In genomic region chr19:39083983-39084731, GRCh38 we compare ENCODE assay signal across 8 cellular contexts. TPM values are rescaled to one million over a fixed set of nuclear protein-coding genes. Genes with fewer than 3 reads are reported as not detected.
DNase-seq lines count a peak whose midpoint lies in the region; ATAC-seq and TF ChIP-seq lines count a peak whose summit lies in the region.

Gene ACP7 (plus strand): TSS chr19:39084368. CDS start chr19:39085270, 902 bp downstream.

- H3K36me3 ChIP-seq in CD8-positive, alpha-beta memory T cell (ENCODE audit: insufficient read depth, low read length) = no peaks in the 10 kb centered on the region
- H3K36me3 ChIP-seq in ectodermal cell (ENCODE audit: control insufficient read depth, insufficient read depth, low read length) (no peaks in the 10 kb centered on the region), neural progenitor cell (no peaks in the 10 kb centered on the region)

- H3K4me2 ChIP-seq in neural progenitor cell = peak within 1 kb of the TSS; percentile 79

- CTCF ChIA-PET in CD8-positive, alpha-beta memory T cell (lab: Charles Lee) = interaction anchor here (0.9 kb wide), 1 partner anchor 26 kb away, joined by 3 read pairs; no protein-coding TSS in a partner anchor

- H3K4me3 ChIP-seq in CD8-positive, alpha-beta memory T cell (ENCODE audit: low read length) = peak within 1 kb of the TSS; percentile 51
- H3K4me3 ChIP-seq in ectodermal cell (ENCODE audit: insufficient read depth, low read depth, low read length) (peak within 1 kb of the TSS; percentile 27), neural progenitor cell (peak within 1 kb of the TSS; percentile 46)

- H3K4me1 Mint-ChIP-seq in CD8-positive, alpha-beta memory T cell = peaks cover 16 to 23% (median 17%) of the 10 kb centered on the region in 3 donors
- peaks cover 11% of the 10 kb centered on the region for H3K4me1 Mint-ChIP-seq in activated CD4-positive, alpha-beta T cell treated with anti-CD3 and anti-CD28 coated beads, Interleukin-2, amount 10 ng/mL, durations not matched to agents 24 days and 14 days
- no peaks in the 10 kb centered on the region for H3K4me1 Mint-ChIP-seq in neural progenitor cell

- peak within 1 kb of the TSS; percentile 87 for H2AFZ ChIP-seq in neural progenitor cell (replicated peaks)

- TF ChIP-seq CTCF in neural progenitor cell (IDR thresholded peaks at IDR 0.05) (no peak), GM20000 (IDR thresholded peaks at IDR 0.05; ENCODE audit: extremely low read depth, missing control alignments) (no peak)

- peak within 1 kb of the TSS; percentile 22 to 91 (median 80) for H3K27ac Mint-ChIP-seq in CD8-positive, alpha-beta memory T cell
- H3K27ac Mint-ChIP-seq in activated CD4-positive, alpha-beta T cell treated with anti-CD3 and anti-CD28 coated beads, Interleukin-2, amount 10 ng/mL, durations not matched to agents 24 days and 14 days = no peak within 1 kb of the TSS
- no peak within 1 kb of the TSS for H3K27ac Mint-ChIP-seq in neural progenitor cell

- WGBS in ectodermal cell, 2 experiments = 4 to 5% methylated on average over 54 of the region's 54 CpGs

- H3K27me3 ChIP-seq in CD8-positive, alpha-beta memory T cell (ENCODE audit: insufficient read depth, low read length, poor library complexity, severe bottlenecking) = peaks cover 24% of the 10 kb centered on the region
- H3K27me3 ChIP-seq in ectodermal cell (ENCODE audit: control insufficient read depth, insufficient read depth, low read length, poor library complexity, severe bottlenecking) (peaks cover 55% of the 10 kb centered on the region), neural progenitor cell (peaks cover 90% of the 10 kb centered on the region)

- no peaks in the 10 kb centered on the region for H3K36me3 Mint-ChIP-seq in CD8-positive, alpha-beta memory T cell
- no peaks in the 10 kb centered on the region for H3K36me3 Mint-ChIP-seq in activated CD4-positive, alpha-beta T cell treated with anti-CD3 and anti-CD28 coated beads, Interleukin-2, amount 10 ng/mL, durations not matched to agents 24 days and 14 days (ENCODE audit: low read depth)
- no peaks in the 10 kb centered on the region for H3K36me3 Mint-ChIP-seq in neural progenitor cell

- H4K20me1 ChIP-seq in neural progenitor cell (ENCODE audit: low read depth) = peaks cover 2% of the 10 kb centered on the region

- no peak for ATAC-seq in HG02852 (IDR thresholded peaks at IDR 0.05; ENCODE audit: unreplicated experiment)

- H3K27me3 Mint-ChIP-seq in CD8-positive, alpha-beta memory T cell = peaks cover 23 to 52% of the 10 kb centered on the region in 2 donors
- peaks cover 53% of the 10 kb centered on the region for H3K27me3 Mint-ChIP-seq in activated CD4-positive, alpha-beta T cell treated with anti-CD3 and anti-CD28 coated beads, Interleukin-2, amount 10 ng/mL, durations not matched to agents 24 days and 14 days
- H3K27me3 Mint-ChIP-seq in neural progenitor cell (ENCODE audit: insufficient read depth, low read depth) = peaks cover 46% of the 10 kb centered on the region

- H3K4me1 ChIP-seq in CD8-positive, alpha-beta memory T cell (ENCODE audit: insufficient read depth, low read length) = peaks cover 12% of the 10 kb centered on the region
- no peaks in the 10 kb centered on the region for H3K4me1 ChIP-seq in ectodermal cell (ENCODE audit: control insufficient read depth, insufficient read depth, low read length)
- peaks cover 5% of the 10 kb centered on the region for H3K4me1 ChIP-seq in neural progenitor cell

- H3K79me2 ChIP-seq in neural progenitor cell (ENCODE audit: low read depth) = no peaks in the 10 kb centered on the region

- no peaks in the 10 kb centered on the region for H3K9me3 ChIP-seq in CD8-positive, alpha-beta memory T cell (ENCODE audit: low read length)
- H3K9me3 ChIP-seq in ectodermal cell (ENCODE audit: control insufficient read depth, low read length) (no peaks in the 10 kb centered on the region), neural progenitor cell (ENCODE audit: low read depth) (no peaks in the 10 kb centered on the region)

- intact Hi-C loops in activated CD4-positive, alpha-beta T cell treated with anti-CD3 and anti-CD28 coated beads, Interleukin-2, amount 10 ng/mL, durations not matched to agents 24 days and 14 days (cut with micrococcal nuclease) = no loop called here

- POLR2A ChIA-PET in CD8-positive, alpha-beta memory T cell (lab: Charles Lee) = no interaction called here

- H3K4me3 Mint-ChIP-seq in CD8-positive, alpha-beta memory T cell = peak within 1 kb of the TSS; percentile 73 to 93 (median 84)
- H3K4me3 Mint-ChIP-seq in activated CD4-positive, alpha-beta T cell treated with anti-CD3 and anti-CD28 coated beads, Interleukin-2, amount 10 ng/mL, durations not matched to agents 24 days and 14 days = peak within 1 kb of the TSS; percentile 20
- peak within 1 kb of the TSS; percentile 77 for H3K4me3 Mint-ChIP-seq in neural progenitor cell

- no peaks in the 10 kb centered on the region for H3K9me3 Mint-ChIP-seq in CD8-positive, alpha-beta memory T cell
- H3K9me3 Mint-ChIP-seq in activated CD4-positive, alpha-beta T cell treated with anti-CD3 and anti-CD28 coated beads, Interleukin-2, amount 10 ng/mL, durations not matched to agents 24 days and 14 days = no peaks in the 10 kb centered on the region
- H3K9me3 Mint-ChIP-seq in neural progenitor cell = no peaks in the 10 kb centered on the region

- DNase-seq in CD8-positive, alpha-beta memory T cell = peak in 4 of 5 donors; percentile 6 to 22 (median 9)
- peak; percentile 60 for DNase-seq in activated CD4-positive, alpha-beta T cell treated with anti-CD3 and anti-CD28 coated beads, Interleukin-2, amount 10 ng/mL, durations not matched to agents 24 days and 14 days
- DNase-seq in neural progenitor cell (ENCODE audit: low spot score) = peak; percentile 40
- DNase-seq in DMS79 (lab: John Stamatoyannopoulos, UW) = no peak
- DNase-seq in GM20000 (ENCODE audit: low spot score) = no peak
- DNase-seq in SIG-M5 (lab: John Stamatoyannopoulos, UW) = no peak

- H3K27ac ChIP-seq in CD8-positive, alpha-beta memory T cell (ENCODE audit: low read depth, low read length) = no peak within 1 kb of the TSS
- H3K27ac ChIP-seq in ectodermal cell (ENCODE audit: insufficient read depth, low read depth, low read length, poor library complexity, severe bottlenecking) (no peak within 1 kb of the TSS), neural progenitor cell (no peak within 1 kb of the TSS)

- no peak within 1 kb of the TSS for H3K9ac ChIP-seq in neural progenitor cell

- no peaks in the 10 kb centered on the region for H3F3A ChIP-seq in neural progenitor cell (ENCODE audit: low read depth)

RNA-seq across cellular contexts. Expression of gene ACP7, which starts in this region (rescaled TPM):
- total RNA-seq in CD8-positive, alpha-beta memory T cell = not detected
- polyA plus RNA-seq in CD8-positive, alpha-beta memory T cell = 0.22 TPM
- total RNA-seq in activated CD4-positive, alpha-beta T cell treated with anti-CD3 and anti-CD28 coated beads, Interleukin-2, amount 10 ng/mL, durations not matched to agents 24 days and 14 days = not detected in 2 replicates
- not detected for polyA plus RNA-seq in ectodermal cell (2013, experiment 1 of 4)
- polyA plus RNA-seq in ectodermal cell (2013, experiment 2 of 4) = not detected
- polyA plus RNA-seq in ectodermal cell (2013, experiment 3 of 4) = not detected
- polyA plus RNA-seq in ectodermal cell (2013, experiment 4 of 4) = not detected
- total RNA-seq in neural progenitor cell (ENCODE audit: low replicate concordance) = 0.22 TPM in 1 of 2 replicates, not detected in the other

Comparison
In these comparisons a context has a peak if more than half of its experiments do, and no peak if none do; other contexts are left out.
1. Peak in DNase-seq and H3K4me3 ChIP-seq in CD8-positive, alpha-beta memory T cell; RNA of the gene not detected or under 1 TPM.
2. Peak in DNase-seq in activated CD4-positive, alpha-beta T cell treated with anti-CD3 and anti-CD28 coated beads, Interleukin-2, amount 10 ng/mL, durations not matched to agents 24 days and 14 days; RNA of the gene not detected or under 1 TPM.
3. Peak in DNase-seq, H3K4me3 ChIP-seq and H3K4me2 ChIP-seq in neural progenitor cell; RNA of the gene not detected or under 1 TPM.
4. H3K27ac Mint-ChIP-seq: peak in CD8-positive, alpha-beta memory T cell (8 of 8); none in activated CD4-positive, alpha-beta T cell treated with anti-CD3 and anti-CD28 coated beads, Interleukin-2, amount 10 ng/mL, durations not matched to agents 24 days and 14 days (single experiment) and neural progenitor cell (single experiment).
5. H3K4me3 Mint-ChIP-seq: peak in every context shown above with its lines; median percentile 84 in CD8-positive, alpha-beta memory T cell; 77 in neural progenitor cell; 20 in activated CD4-positive, alpha-beta T cell treated with anti-CD3 and anti-CD28 coated beads, Interleukin-2, amount 10 ng/mL, durations not matched to agents 24 days and 14 days.
6. Peak in every context shown above with its lines, with median percentiles within 50 percentile points of each other: H3K4me3 ChIP-seq.